ENCODE assay signal across 10 cellular contexts in the genomic region with DNA sequence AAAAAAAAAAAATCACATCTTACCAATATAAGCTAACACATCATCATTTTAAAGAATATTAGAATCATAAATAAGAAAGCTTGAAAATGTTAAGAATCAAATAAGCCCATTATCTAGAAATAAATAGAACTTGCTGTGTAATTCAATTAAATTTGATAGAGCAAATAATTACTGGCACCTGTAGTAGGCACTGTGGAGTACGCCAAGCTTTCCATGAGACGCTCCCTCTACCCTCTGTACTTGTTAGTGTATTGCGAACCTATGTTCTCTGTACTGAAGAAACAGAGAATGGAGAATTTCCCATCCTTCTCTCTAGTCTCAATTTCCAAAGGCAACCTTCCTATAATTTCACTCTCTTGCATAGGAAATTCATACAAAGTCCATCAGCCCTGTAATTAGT.
"Had no signal": no experiment of that assay in that cellular context is flagged by ENCODE, and none has a peak within 500 bp of the region (broad histone marks: within the 10 kb centered on the region; RNA-seq: fewer than 3 reads in every experiment).

No MANE protein-coding gene starts in this region.

- H3K4me3 Mint-ChIP-seq: activated CD4-positive, alpha-beta T cell treated with anti-CD3 and anti-CD28 coated beads, Interleukin-2, amount 10 ng/mL, durations not matched to agents 24 days and 14 days; activated naive CD4-positive, alpha-beta T cell treated with anti-CD3 and anti-CD28 coated beads for 36 hours; natural killer cell had no signal

- H3K27me3 Mint-ChIP-seq: activated CD4-positive, alpha-beta T cell treated with anti-CD3 and anti-CD28 coated beads, Interleukin-2, amount 10 ng/mL, durations not matched to agents 24 days and 14 days had no signal

- H3K4me1 Mint-ChIP-seq: activated CD4-positive, alpha-beta T cell treated with anti-CD3 and anti-CD28 coated beads, Interleukin-2, amount 10 ng/mL, durations not matched to agents 24 days and 14 days; natural killer cell had no signal

- H3K27ac ChIP-seq: cardiac muscle cell, gastrocnemius medialis had no signal

- H3K9me3 Mint-ChIP-seq: activated CD4-positive, alpha-beta T cell treated with anti-CD3 and anti-CD28 coated beads, Interleukin-2, amount 10 ng/mL, durations not matched to agents 24 days and 14 days; activated naive CD4-positive, alpha-beta T cell treated with anti-CD3 and anti-CD28 coated beads for 36 hours had no signal

- DNase-seq: activated CD4-positive, alpha-beta T cell treated with anti-CD3 and anti-CD28 coated beads, Interleukin-2, amount 10 ng/mL, durations not matched to agents 24 days and 14 days; activated CD8-positive, alpha-beta memory T cell treated with anti-CD3 and anti-CD28 coated beads for 24 hours; activated naive CD4-positive, alpha-beta T cell treated with anti-CD3 and anti-CD28 coated beads for 36 hours; gastrocnemius medialis; natural killer cell; occipital lobe; stimulated activated CD4-positive, alpha-beta T cell treated with anti-CD3 and anti-CD28 coated beads, Interleukin-12 subunit alpha, Interleukin-12 subunit beta, amount 100 ng/mL, for 4 hours; stimulated activated naive CD4-positive, alpha-beta T cell treated with Interleukin-2 at 50 U/mL for 16 hours; trophoblast cell had no signal

- H3K36me3 Mint-ChIP-seq: natural killer cell had no signal

- H3K27ac Mint-ChIP-seq: activated CD4-positive, alpha-beta T cell treated with anti-CD3 and anti-CD28 coated beads, Interleukin-2, amount 10 ng/mL, durations not matched to agents 24 days and 14 days; activated naive CD4-positive, alpha-beta T cell treated with anti-CD3 and anti-CD28 coated beads for 36 hours; natural killer cell had no signal
